28 cellular contexts compared by ENCODE assay signal in the genomic region with DNA sequence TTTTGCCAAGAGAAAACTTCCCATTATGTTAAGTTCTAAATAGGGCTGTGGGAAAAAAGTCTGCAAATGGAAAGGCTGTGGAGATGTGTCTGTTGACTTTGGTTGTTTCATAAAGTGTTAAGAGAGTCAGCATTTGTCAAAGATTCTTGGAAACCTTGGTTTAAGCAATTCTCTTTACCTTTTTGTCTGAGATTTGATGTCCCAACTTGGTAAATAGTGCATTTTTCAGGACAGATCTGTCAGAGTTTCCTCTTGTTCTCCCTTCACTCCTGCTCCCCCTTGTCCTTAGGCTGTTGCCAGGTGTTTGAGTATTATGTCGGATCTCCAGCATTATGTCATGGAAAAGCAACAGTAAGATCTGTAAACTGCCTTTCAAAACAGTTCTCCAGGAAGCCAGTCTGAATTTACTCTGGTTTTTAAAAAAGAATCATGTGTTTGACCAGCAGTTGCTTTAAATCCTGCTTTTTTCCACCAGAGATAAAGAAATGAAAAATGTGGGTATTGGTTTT.
DNase-seq lines count a peak whose midpoint lies in the region; ATAC-seq and TF ChIP-seq lines count a peak whose summit lies in the region.
"Had no signal": no experiment of that assay in that cellular context is flagged by ENCODE, and none has a peak within 500 bp of the region (broad histone marks: within the 10 kb centered on the region; RNA-seq: fewer than 3 reads in every experiment).

No MANE protein-coding gene starts in this region.

- DNase-seq in NCI-H2171 treated with DMSO at 0.1 percent for 48 hours (lab: John Stamatoyannopoulos, UW): peak; percentile 9
- no peak for DNase-seq in NCI-H2171 (lab: John Stamatoyannopoulos, UW)
- peak; percentile 36 for DNase-seq in NCI-H345 treated with DMSO at 0.1 percent for 48 hours (lab: John Stamatoyannopoulos, UW; ENCODE audit: unreplicated experiment)
- DNase-seq in dermis microvascular lymphatic vessel endothelial cell (ENCODE audit: low read depth in 2 of 2): peak; percentile 39 to 82
- no peak for DNase-seq in uterus
- no peak for DNase-seq in activated naive CD4-positive, alpha-beta T cell treated with Interleukin-2 at 50 U/mL for 16 hours
- DNase-seq in iPS-NIHi11 (ENCODE audit: low spot score): no peak
- DNase-seq: activated CD4-positive, alpha-beta memory T cell treated with anti-CD3 and anti-CD28 coated beads, Interleukin-2, amount 10 ng/mL, durations not matched to agents 7 days and 5 days; activated CD4-positive, CD25-positive, alpha-beta regulatory T cell treated with anti-CD3 and anti-CD28 coated beads, Interleukin-2, amount 50 U/mL, for 72 hours; activated CD8-positive, alpha-beta memory T cell treated with anti-CD3 and anti-CD28 coated beads, Interleukin-2, amount 50 U/mL, for 48 hours; AML-193; anterior cingulate cortex; CD4-positive, alpha-beta memory T cell; cortex of kidney; gastrocnemius medialis; hippocampal formation; immature natural killer cell; mesenchymal stem cell; NCI-H1105 treated with DMSO at 0.1 percent for 48 hours; NCI-H82; posterior cingulate gyrus; right lobe of liver; stimulated activated CD4-positive, alpha-beta T cell treated with anti-CD3 and anti-CD28 coated beads, Interleukin-12 subunit alpha, Interleukin-12 subunit beta, amount 100 ng/mL, for 4 hours; stimulated activated CD4-positive, alpha-beta T cell treated with anti-CD3 and anti-CD28 coated beads, Interleukin-4, amount 100 ng/mL, for 24 hours; T-helper 17 cell had no signal

- no peak overlapping the region for H3K4me3 ChIP-seq in uterus
- H3K4me3 ChIP-seq: gastrocnemius medialis, right lobe of liver, suprapubic skin had no signal

- intact Hi-C loops in uterus (cut with DNase I; ENCODE audit: low total_unique reads): no loop called here

- no peaks in the 10 kb centered on the region for H3K36me3 ChIP-seq in uterus
- H3K36me3 ChIP-seq: gastrocnemius medialis, right lobe of liver, suprapubic skin had no signal

- no peaks in the 10 kb centered on the region for H3K27me3 ChIP-seq in uterus
- H3K27me3 ChIP-seq: gastrocnemius medialis, right lobe of liver, suprapubic skin had no signal

- no peak for ATAC-seq in HG02970 (IDR thresholded peaks at IDR 0.05; ENCODE audit: low FRiP score, unreplicated experiment)
- ATAC-seq: gastrocnemius medialis; right lobe of liver; stimulated activated memory B cell treated with anti-CD40 and anti-IgM and Interleukin-4, amounts not matched to agents 10 μg/mL and 1 μg/mL and 100 μg/mL, for 72 hours; T-helper 17 cell had no signal

- H3K27ac ChIP-seq in uterus: peak overlapping the region; percentile 83 to 92
- H3K27ac ChIP-seq: gastrocnemius medialis, right lobe of liver had no signal

- peaks cover 0 to 14% of the 10 kb centered on the region in 2 donors for H3K4me1 ChIP-seq in uterus
- H3K4me1 ChIP-seq: right lobe of liver had no signal

- no peak for TF ChIP-seq POLR2A in uterus (IDR thresholded peaks at IDR 0.05)

- TF ChIP-seq CTCF in uterus (IDR thresholded peaks at IDR 0.05): no peak

- H3K9me3 ChIP-seq in uterus: no peaks in the 10 kb centered on the region
- H3K9me3 ChIP-seq: gastrocnemius medialis, right lobe of liver, suprapubic skin had no signal

Comparison
In these comparisons a context has a peak if more than half of its experiments do, and no peak if none do; other contexts are left out.
1. DNase-seq: peak in NCI-H2171 treated with DMSO at 0.1 percent for 48 hours (single experiment), NCI-H345 treated with DMSO at 0.1 percent for 48 hours (single experiment) and dermis microvascular lymphatic vessel endothelial cell (2 of 2); none in NCI-H2171 (single experiment), uterus (0 of 2), activated naive CD4-positive, alpha-beta T cell treated with Interleukin-2 at 50 U/mL for 16 hours (single experiment) and iPS-NIHi11 (single experiment).